In the genomic region with DNA sequence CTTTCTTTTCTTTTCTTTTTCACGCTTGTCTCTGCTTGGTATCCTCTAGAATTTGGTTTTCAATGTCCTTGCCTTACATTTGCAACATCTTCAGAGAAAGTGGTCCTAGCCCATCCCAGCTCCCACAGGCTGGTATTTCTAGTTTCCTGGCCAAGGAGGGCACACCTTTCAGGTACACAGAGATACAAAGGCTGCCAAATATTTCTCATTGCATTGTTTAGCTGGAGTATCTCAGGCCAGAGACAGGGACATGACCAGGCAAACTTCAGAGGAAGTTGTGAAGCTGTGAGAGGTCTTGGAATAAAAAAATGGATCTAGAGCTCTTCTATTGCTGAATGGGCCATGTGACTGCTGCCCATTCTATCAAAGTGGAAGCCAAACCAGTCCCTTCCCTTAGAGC, we compare ENCODE assay signal across 1 cellular context.
TF ChIP-seq lines count a peak whose summit lies in the region.

No MANE protein-coding gene starts in this region.

TF ChIP-seq in IMR-90, 13 proteins besides CTCF, POLR2A, EP300 and RAD21 (continued from another document):
- TF ChIP-seq, protein P1, sequence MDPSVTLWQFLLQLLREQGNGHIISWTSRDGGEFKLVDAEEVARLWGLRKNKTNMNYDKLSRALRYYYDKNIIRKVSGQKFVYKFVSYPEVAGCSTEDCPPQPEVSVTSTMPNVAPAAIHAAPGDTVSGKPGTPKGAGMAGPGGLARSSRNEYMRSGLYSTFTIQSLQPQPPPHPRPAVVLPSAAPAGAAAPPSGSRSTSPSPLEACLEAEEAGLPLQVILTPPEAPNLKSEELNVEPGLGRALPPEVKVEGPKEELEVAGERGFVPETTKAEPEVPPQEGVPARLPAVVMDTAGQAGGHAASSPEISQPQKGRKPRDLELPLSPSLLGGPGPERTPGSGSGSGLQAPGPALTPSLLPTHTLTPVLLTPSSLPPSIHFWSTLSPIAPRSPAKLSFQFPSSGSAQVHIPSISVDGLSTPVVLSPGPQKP (IDR thresholded peaks at IDR 0.05; ENCODE audit: borderline replicate concordance, low read depth, low read length): no peak
- TF ChIP-seq NFE2L2 (IDR thresholded peaks at IDR 0.05; ENCODE audit: low read depth, low read length): no peak
TF ChIP-seq in IMR-90: peak in this region for 0.
